In genomic region chr3:156812521-156813335, GRCh38 we compare ENCODE assay signal across 9 cellular contexts. TPM values are rescaled to one million over a fixed set of nuclear protein-coding genes. Genes with fewer than 3 reads are reported as not detected.
DNase-seq lines count a peak whose midpoint lies in the region; ATAC-seq and TF ChIP-seq lines count a peak whose summit lies in the region.
"Had no signal": no experiment of that assay in that cellular context is flagged by ENCODE, and none has a peak within 500 bp of the region (broad histone marks: within the 10 kb centered on the region; RNA-seq: fewer than 3 reads in every experiment).

No MANE protein-coding gene starts in this region.

- no peaks in the 10 kb centered on the region for H3K9me2 ChIP-seq in OCI-LY1 (ENCODE audit: low read depth, low read length)

- in situ Hi-C loops in transverse colon (cut with MboI; ENCODE audit: low pct_ligation_motif_present in 1 of 4, low pct_unique_long_range_greater_than_20kb in 1 of 4, low sequenced_read_pairs in 3 of 4), result loop anchor here in 3 of 4 donors (10.0 to 25.0 kb wide), 3 partner anchors 128 to 272 kb away; partner anchors contain the start of gene SSR3 (in 2 of the 3)

- CTCF ChIA-PET in activated naive CD4-positive, alpha-beta T cell treated with anti-CD3 and anti-CD28 coated beads, Interleukin-2, amount 10 ng/mL, durations not matched to agents 7 days and 5 days (lab: Charles Lee), result interaction anchor here (0.9 to 1.6 kb wide), 5 partner anchors 9 to 321 kb away, joined by 3 to 4 read pairs (median 3); no protein-coding TSS in a partner anchor

- H3K9me3 ChIP-seq in OCI-LY1 (ENCODE audit: low read length) (no peaks in the 10 kb centered on the region), transverse colon (no peaks in the 10 kb centered on the region)

- intact Hi-C loops in transverse colon (cut with DNase I; ENCODE audit: low total_unique reads), result no loop called here

- H3F3A ChIP-seq in OCI-LY1 (ENCODE audit: insufficient read depth, low read length), result no peaks in the 10 kb centered on the region

- no peak for TF ChIP-seq POLR2A in transverse colon (IDR thresholded peaks at IDR 0.05)

- no peak overlapping the region for H3K4me3 Mint-ChIP-seq in activated naive CD4-positive, alpha-beta T cell treated with anti-CD3 and anti-CD28 coated beads, Interleukin-2, amount 10 ng/mL, durations not matched to agents 7 days and 5 days

- peak overlapping the region; percentile 29 for H3K4me2 ChIP-seq in OCI-LY1 (ENCODE audit: low read length)

- H4K20me1 ChIP-seq in OCI-LY1 (ENCODE audit: insufficient read depth, low read length), result no peaks in the 10 kb centered on the region

- H3K27me3 Mint-ChIP-seq in activated naive CD4-positive, alpha-beta T cell treated with anti-CD3 and anti-CD28 coated beads, Interleukin-2, amount 10 ng/mL, durations not matched to agents 7 days and 5 days, result no peaks in the 10 kb centered on the region

- H3K27ac ChIP-seq in OCI-LY1 (ENCODE audit: low read depth, low read length, poor library complexity, severe bottlenecking), result peak overlapping the region; percentile 53
- H3K27ac ChIP-seq in epithelial cell of prostate, result peak overlapping the region; percentile 99
- H3K27ac ChIP-seq in transverse colon, result peak overlapping the region in 3 of 4 donors; percentile 15 to 57 (median 30)

- H3K4me1 ChIP-seq in OCI-LY1 (ENCODE audit: insufficient read depth, low read length, severe bottlenecking), result peaks cover 60% of the 10 kb centered on the region
- peaks cover 6 to 45% (median 26%) of the 10 kb centered on the region in 4 donors for H3K4me1 ChIP-seq in transverse colon

- no peak overlapping the region for H2AFZ ChIP-seq in OCI-LY1 (ENCODE audit: low read length)

- H3K27ac Mint-ChIP-seq in activated naive CD4-positive, alpha-beta T cell treated with anti-CD3 and anti-CD28 coated beads, Interleukin-2, amount 10 ng/mL, durations not matched to agents 7 days and 5 days, result peak overlapping the region; percentile 74
- H3K27ac Mint-ChIP-seq: brain had no signal

- WGBS in transverse colon (ENCODE audit: low coverage in 1 of 2), 2 donors, result 58 to 59% methylated on average over 4 to 6 of the region's 6 CpGs

- TF ChIP-seq CTCF in OCI-LY1 (IDR thresholded peaks at IDR 0.05; ENCODE audit: low read length) (no peak), transverse colon (IDR thresholded peaks at IDR 0.05) (no peak)

- H3K79me2 ChIP-seq in OCI-LY1 (ENCODE audit: insufficient read depth, low read length), result peaks cover 45% of the 10 kb centered on the region

- H3K4me1 Mint-ChIP-seq in activated naive CD4-positive, alpha-beta T cell treated with anti-CD3 and anti-CD28 coated beads, Interleukin-2, amount 10 ng/mL, durations not matched to agents 7 days and 5 days, result peaks cover 65% of the 10 kb centered on the region

- H3K36me3 Mint-ChIP-seq in activated naive CD4-positive, alpha-beta T cell treated with anti-CD3 and anti-CD28 coated beads, Interleukin-2, amount 10 ng/mL, durations not matched to agents 7 days and 5 days, result peaks cover 39% of the 10 kb centered on the region
- H3K36me3 Mint-ChIP-seq: brain had no signal

- no peak overlapping the region; the same call in 1 of the 2 replicates for H3K9ac ChIP-seq in OCI-LY1 (ENCODE audit: low read length)

- no peak for ATAC-seq in HG03045 (IDR thresholded peaks at IDR 0.05; ENCODE audit: unreplicated experiment)

- no peak for TF ChIP-seq EP300 in transverse colon (IDR thresholded peaks at IDR 0.05; ENCODE audit: low read depth)

- H3K27me3 ChIP-seq in OCI-LY1 (ENCODE audit: insufficient read depth, low read length) (no peaks in the 10 kb centered on the region), transverse colon (no peaks in the 10 kb centered on the region)

- no peak for DNase-seq in activated naive CD4-positive, alpha-beta T cell treated with anti-CD3 and anti-CD28 coated beads, Interleukin-2, amount 10 ng/mL, durations not matched to agents 7 days and 5 days
- no peak for DNase-seq in activated naive CD4-positive, alpha-beta T cell treated with Interleukin-2 at 50 U/mL for 16 hours
- peak; percentile 95 for DNase-seq in epithelial cell of prostate (ENCODE audit: low read depth, low spot score)
- DNase-seq in transverse colon, result no peak
- DNase-seq in activated CD4-positive, alpha-beta T cell treated with anti-CD3 and anti-CD28 coated beads, Interleukin-2, amount 50 U/mL, for 4 hours, result no peak
- DNase-seq in D341Med (ENCODE audit: low spot score), result no peak

- H3K9me3 Mint-ChIP-seq in activated naive CD4-positive, alpha-beta T cell treated with anti-CD3 and anti-CD28 coated beads, Interleukin-2, amount 10 ng/mL, durations not matched to agents 7 days and 5 days, result peaks cover 4% of the 10 kb centered on the region

- H3K36me3 ChIP-seq in OCI-LY1 (ENCODE audit: insufficient read depth, low read length) (peaks cover 31% of the 10 kb centered on the region), transverse colon (no peaks in the 10 kb centered on the region)

- peak overlapping the region; percentile 4 for H3K4me3 ChIP-seq in OCI-LY1 (ENCODE audit: low read depth, low read length, poor library complexity, severe bottlenecking)
- H3K4me3 ChIP-seq in transverse colon, result no peak overlapping the region

RNA-seq across cellular contexts. Expression of gene LEKR1, which starts 13.4 kb away (rescaled TPM):
- total RNA-seq in transverse colon, result 1 to 10 TPM in 1 of 4 donors, under 1 TPM in 2, not detected in 1; 0.40 to 3.3 (median 0.96) TPM

Comparison
In these comparisons a context has a peak if more than half of its experiments do, and no peak if none do; other contexts are left out.
1. H3K27ac ChIP-seq: peak in every context shown above with its lines; median percentile 99 in epithelial cell of prostate; 53 in OCI-LY1; 30 in transverse colon.